In the genomic region with DNA sequence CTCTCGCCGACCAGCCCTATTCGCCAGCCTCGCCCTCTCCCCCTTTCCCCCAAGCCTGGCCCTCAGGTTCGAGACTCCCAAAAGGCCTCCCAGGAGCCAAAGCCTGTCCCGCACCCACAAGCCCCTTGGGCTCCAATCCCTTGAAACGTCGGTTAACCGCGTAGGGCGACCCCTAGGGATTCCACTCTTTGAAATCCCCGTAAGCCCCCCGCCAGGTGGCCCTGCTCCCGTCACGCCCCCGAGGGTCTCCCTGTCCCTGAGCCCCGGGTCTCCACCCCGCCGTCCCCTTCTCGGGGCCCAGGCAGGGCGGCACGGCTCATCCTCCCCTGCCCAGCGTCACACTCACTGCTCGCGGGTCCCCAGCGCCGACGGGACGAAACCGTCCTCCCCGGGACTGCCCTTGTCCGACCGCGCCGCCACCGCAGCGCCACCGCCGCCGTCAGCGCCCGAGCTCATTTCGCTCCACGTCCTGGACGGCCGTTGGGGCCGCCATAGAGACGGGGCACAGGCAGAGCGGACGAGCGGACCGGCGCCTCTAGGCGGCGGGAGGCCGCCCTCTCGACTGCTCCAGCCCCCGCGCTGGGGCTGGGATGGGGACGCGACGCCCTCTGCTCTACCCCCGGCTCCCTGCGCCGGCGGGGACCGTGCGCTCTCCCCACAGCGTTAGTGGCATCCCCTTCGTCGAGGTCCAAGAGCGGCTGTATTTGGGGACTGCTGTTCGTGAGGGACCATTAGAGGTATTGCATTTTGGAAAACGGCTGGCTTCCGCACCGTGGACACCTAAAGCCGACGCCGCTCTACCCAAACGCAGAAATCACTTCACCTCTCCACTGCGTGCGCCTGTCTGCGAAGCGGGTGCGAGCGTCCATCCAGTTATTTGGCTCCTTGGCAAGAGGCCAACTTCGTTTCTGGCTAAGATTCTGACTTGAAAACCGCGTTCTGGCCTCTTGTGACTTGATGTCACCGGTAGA, we compare ENCODE assay signal across 8 cellular contexts. TPM values are rescaled to one million over a fixed set of nuclear protein-coding genes. Genes with fewer than 3 reads are reported as not detected.
DNase-seq lines count a peak whose midpoint lies in the region; ATAC-seq and TF ChIP-seq lines count a peak whose summit lies in the region.

A gene (minus strand): TSS at position 510 of the 971 bp plus-strand sequence. CDS start 54 bp downstream, at position 456.

- H3K27ac ChIP-seq in KMS-11, result peak within 1 kb of the TSS; percentile 84

- peak within 1 kb of the TSS; percentile 11 for H3K4me3 ChIP-seq in KMS-11 (IDR thresholded peaks at IDR 0.05; ENCODE audit: insufficient read depth, low read depth, low read length)
- peak within 1 kb of the TSS; percentile 97 for H3K4me3 ChIP-seq in fibroblast of mammary gland (ENCODE audit: control insufficient read depth, low read depth, low read length)

- H3K27me3 ChIP-seq in KMS-11 (ENCODE audit: insufficient read depth, low read depth), result no peaks in the 10 kb centered on the region

- peak within 1 kb of the TSS; percentile 91 for H3K4me2 ChIP-seq in KMS-11

- TF ChIP-seq CTCF in KMS-11 (conservative IDR thresholded peaks at IDR 0.05; ENCODE audit: low read depth, low read length) (0 out of 2 replicates have a peak, but pooled peaks have one; percentile 24), fibroblast of mammary gland (conservative IDR thresholded peaks at IDR 0.05; ENCODE audit: control insufficient read depth, insufficient read depth, low read depth, low read length) (no peak)

- peak within 1 kb of the TSS; percentile 83 to 91 for H3K27ac Mint-ChIP-seq in natural killer cell treated with Interleukin-12 subunit alpha and Interleukin-12 subunit beta and Interleukin-15 and Interleukin-18, amount 100 ng/mL, for 72 hours

- ATAC-seq in GM21786 (IDR thresholded peaks at IDR 0.05; ENCODE audit: unreplicated experiment), result peak; percentile 84
- ATAC-seq in natural killer cell treated with Interleukin-12 subunit alpha and Interleukin-12 subunit beta and Interleukin-15 and Interleukin-18, amount 100 ng/mL, for 72 hours, result peak; percentile 99 to 100
- peak; percentile 99 for ATAC-seq in stimulated activated naive CD8-positive, alpha-beta T cell treated with anti-CD3 and anti-CD28 coated beads, Interleukin-15, Interleukin-2, amounts not matched to agents 100 U/mL and 50 U/mL, for 24 hours

- H3K4me1 Mint-ChIP-seq in natural killer cell treated with Interleukin-12 subunit alpha and Interleukin-12 subunit beta and Interleukin-15 and Interleukin-18, amount 100 ng/mL, for 72 hours (ENCODE audit: low read depth in 2 of 2), result peaks cover 16 to 17% of the 10 kb centered on the region in 2 donors

- peaks cover 18% of the 10 kb centered on the region for H3K79me2 ChIP-seq in KMS-11 (ENCODE audit: insufficient read depth, low read depth)

- no peaks in the 10 kb centered on the region for H4K20me1 ChIP-seq in KMS-11 (ENCODE audit: insufficient read depth)

- DNase-seq in Daoy (ENCODE audit: low read depth), result peak; percentile 86
- DNase-seq in RPMI8226, result peak; percentile 88
- DNase-seq in activated T-helper 1 cell treated with anti-CD3 and anti-CD28 coated beads, Interleukin-2, amount 50 U/mL, for 16 hours (ENCODE audit: low read depth in 1 of 2, low spot score in 1 of 2), result peak; percentile 52 to 75
- DNase-seq in fibroblast of mammary gland (ENCODE audit: low read depth), result peak; percentile 80
- peak; percentile 93 for DNase-seq in natural killer cell treated with Interleukin-12 subunit alpha and Interleukin-12 subunit beta and Interleukin-15 and Interleukin-18, amount 100 ng/mL, for 72 hours (ENCODE audit: low spot score)
- DNase-seq in stimulated activated naive CD8-positive, alpha-beta T cell treated with anti-CD3 and anti-CD28 coated beads, Interleukin-15, Interleukin-2, amounts not matched to agents 100 U/mL and 50 U/mL, for 24 hours, result peak; percentile 86

- H3K36me3 ChIP-seq in KMS-11 (ENCODE audit: insufficient read depth), result no peaks in the 10 kb centered on the region

- peaks cover 6% of the 10 kb centered on the region for H3K36me3 Mint-ChIP-seq in natural killer cell treated with Interleukin-12 subunit alpha and Interleukin-12 subunit beta and Interleukin-15 and Interleukin-18, amount 100 ng/mL, for 72 hours

- no peaks in the 10 kb centered on the region for H3K9me3 Mint-ChIP-seq in natural killer cell treated with Interleukin-12 subunit alpha and Interleukin-12 subunit beta and Interleukin-15 and Interleukin-18, amount 100 ng/mL, for 72 hours

- peak within 1 kb of the TSS; percentile 97 for H3K9ac ChIP-seq in KMS-11

- peaks cover 7% of the 10 kb centered on the region for H3K4me1 ChIP-seq in KMS-11 (ENCODE audit: low read depth, poor library complexity, severe bottlenecking)

- H2AFZ ChIP-seq in KMS-11 (ENCODE audit: low read depth), result peak within 1 kb of the TSS; percentile 100

- H3K27me3 Mint-ChIP-seq in natural killer cell treated with Interleukin-12 subunit alpha and Interleukin-12 subunit beta and Interleukin-15 and Interleukin-18, amount 100 ng/mL, for 72 hours, result peaks cover 0 to 3% of the 10 kb centered on the region in 2 donors

- H3K4me3 Mint-ChIP-seq in natural killer cell treated with Interleukin-12 subunit alpha and Interleukin-12 subunit beta and Interleukin-15 and Interleukin-18, amount 100 ng/mL, for 72 hours, result peak within 1 kb of the TSS; percentile 97

RNA-seq across cellular contexts. Expression of the gene that starts here (rescaled TPM):
- 40.9 and 43.0 TPM in 2 replicates for total RNA-seq in Daoy (2014; rRNA removed; shearing (Covaris generic))
- 10 to 100 TPM; 18.4 to 24.4 TPM for total RNA-seq in natural killer cell treated with Interleukin-12 subunit alpha and Interleukin-12 subunit beta and Interleukin-15 and Interleukin-18, amount 100 ng/mL, for 72 hours

Comparison
In these comparisons a context has a peak if more than half of its experiments do, and no peak if none do; other contexts are left out.
1. Peak in every context shown above with its lines: DNase-seq, ATAC-seq, H3K4me3 ChIP-seq and H3K27ac ChIP-seq.